ENCODE assay signal across 10 cellular contexts in the genomic region with DNA sequence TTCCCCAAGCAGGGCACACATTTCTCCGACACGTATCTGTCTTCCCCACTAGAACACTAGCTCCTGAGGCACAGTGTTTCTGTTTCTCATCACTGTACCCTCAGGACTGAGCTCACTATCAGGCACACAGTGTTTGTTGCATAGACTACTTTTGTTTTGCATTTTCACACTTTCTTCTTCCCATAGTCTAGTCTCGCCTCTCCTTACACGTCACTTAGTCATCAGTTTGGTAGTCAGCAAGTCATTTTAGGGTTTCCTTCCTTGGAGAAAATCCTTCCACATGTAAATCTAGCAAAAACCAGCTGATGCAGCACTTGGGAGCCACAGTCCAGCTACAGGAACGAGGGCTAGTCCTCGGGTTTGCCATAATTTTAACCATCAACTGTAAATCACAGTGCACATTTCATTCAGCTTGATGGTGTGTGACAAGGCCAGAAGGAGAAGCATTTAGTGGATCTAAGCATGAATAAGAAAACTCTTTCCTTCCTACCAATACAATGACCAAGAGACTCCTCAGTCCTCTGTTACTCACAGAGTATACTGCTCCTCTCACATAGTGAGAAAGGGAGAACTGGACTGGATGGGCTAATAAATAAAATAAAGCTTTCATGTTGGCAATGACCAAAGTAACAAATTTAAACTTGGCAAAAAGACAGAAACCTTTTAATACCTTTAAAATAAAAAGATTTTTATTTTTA.
DNase-seq lines count a peak whose midpoint lies in the region; ATAC-seq and FAIRE-seq lines count a peak whose summit lies in the region.
"Had no signal": no experiment of that assay in that cellular context is flagged by ENCODE, and none has a peak within 500 bp of the region (broad histone marks: within the 10 kb centered on the region; RNA-seq: fewer than 3 reads in every experiment).

No MANE protein-coding gene starts in this region.

- ATAC-seq in activated naive CD4-positive, alpha-beta T cell treated with anti-CD3 and anti-CD28 coated beads, Interleukin-2, amount 50 U/mL, for 72 hours: peak; percentile 91 to 96
- no peak for ATAC-seq in GM21786 (IDR thresholded peaks at IDR 0.05; ENCODE audit: unreplicated experiment)

- H3K9me3 Mint-ChIP-seq in activated naive CD4-positive, alpha-beta T cell treated with anti-CD3 and anti-CD28 coated beads, Interleukin-2, amount 50 U/mL, for 72 hours: peaks cover 0 to 4% of the 10 kb centered on the region in 2 donors

- peak; percentile 33 for FAIRE-seq in GM19239 (lab: Jason Lieb, UNC)
- FAIRE-seq: TTC549 had no signal

- H3K36me3 Mint-ChIP-seq in activated naive CD4-positive, alpha-beta T cell treated with anti-CD3 and anti-CD28 coated beads, Interleukin-2, amount 50 U/mL, for 72 hours: peaks cover 0 to 5% of the 10 kb centered on the region in 2 donors

- DNase-seq in A172 (ENCODE audit: low spot score): peak; percentile 10
- no peak for DNase-seq in GM19239 (ENCODE audit: insufficient read length, low spot score)
- DNase-seq in activated naive CD4-positive, alpha-beta T cell treated with anti-CD3 and anti-CD28 coated beads, Interleukin-2, amount 50 U/mL, for 72 hours (ENCODE audit: low spot score in 2 of 2): no peak
- DNase-seq in islet precursor cell: peak; percentile 68
- DNase-seq in central memory CD4-positive, alpha-beta T cell: no peak
- no peak for DNase-seq in KG1 (lab: John Stamatoyannopoulos, UW)
- no peak for DNase-seq in stimulated activated CD4-positive, alpha-beta T cell treated with anti-CD3 and anti-CD28 coated beads, Interleukin-1b, Interleukin-23, amount 100 ng/mL, for 48 hours
- DNase-seq: NCI-H345 had no signal

- H3K27ac Mint-ChIP-seq in activated naive CD4-positive, alpha-beta T cell treated with anti-CD3 and anti-CD28 coated beads, Interleukin-2, amount 50 U/mL, for 72 hours: peak overlapping the region; percentile 2 to 58

Comparison
In these comparisons a context has a peak if more than half of its experiments do, and no peak if none do; other contexts are left out.
1. DNase-seq: peak in A172 (single experiment) and islet precursor cell (single experiment); none in GM19239 (single experiment), activated naive CD4-positive, alpha-beta T cell treated with anti-CD3 and anti-CD28 coated beads, Interleukin-2, amount 50 U/mL, for 72 hours (0 of 2), central memory CD4-positive, alpha-beta T cell (single experiment), KG1 (single experiment) and stimulated activated CD4-positive, alpha-beta T cell treated with anti-CD3 and anti-CD28 coated beads, Interleukin-1b, Interleukin-23, amount 100 ng/mL, for 48 hours (single experiment).